Comparison of ENCODE assay signal across 14 cellular contexts in genomic region chr2:226906439-226906796, GRCh38.
DNase-seq lines count a peak whose midpoint lies in the region; ATAC-seq and TF ChIP-seq lines count a peak whose summit lies in the region.
"Had no signal": no experiment of that assay in that cellular context is flagged by ENCODE, and none has a peak within 500 bp of the region (broad histone marks: within the 10 kb centered on the region; RNA-seq: fewer than 3 reads in every experiment).

No MANE protein-coding gene starts in this region.

- WGBS in thymus: 18% methylated on average over 3 of the region's 3 CpGs

- intact Hi-C loops in natural killer cell (cut with micrococcal nuclease): no loop called here

- H3K27me3 ChIP-seq in thymus (ENCODE audit: control insufficient read depth, insufficient read depth): no peaks in the 10 kb centered on the region
- H3K27me3 ChIP-seq: adrenal gland had no signal

- no peaks in the 10 kb centered on the region for H3K9me3 Mint-ChIP-seq in natural killer cell
- no peaks in the 10 kb centered on the region for H3K9me3 Mint-ChIP-seq in natural killer cell treated with Interleukin-12 subunit alpha and Interleukin-12 subunit beta and Interleukin-15 and Interleukin-18, amount 100 ng/mL, for 72 hours

- TF ChIP-seq CTCF in natural killer cell (IDR thresholded peaks at IDR 0.05): no peak

- ATAC-seq in natural killer cell (peak; percentile 32 to 73 (median 47)), HG02763 (IDR thresholded peaks at IDR 0.05; ENCODE audit: unreplicated experiment) (peak; percentile 49), HG03565 (IDR thresholded peaks at IDR 0.05; ENCODE audit: unreplicated experiment) (peak; percentile 40)
- ATAC-seq in natural killer cell treated with Interleukin-12 subunit alpha and Interleukin-12 subunit beta and Interleukin-15 and Interleukin-18, amount 100 ng/mL, for 72 hours: no peak
- ATAC-seq: activated CD4-positive, CD25-positive, alpha-beta regulatory T cell treated with anti-CD3 and anti-CD28 coated beads, Interleukin-2, amount 50 U/mL, for 24 hours had no signal

- peak overlapping the region; percentile 37 for H3K4me3 ChIP-seq in thymus (ENCODE audit: low read length)
- H3K4me3 ChIP-seq: adrenal gland, left ventricle myocardium inferior had no signal

- H3K4me3 Mint-ChIP-seq in natural killer cell: peak overlapping the region; percentile 13
- H3K4me3 Mint-ChIP-seq in natural killer cell treated with Interleukin-12 subunit alpha and Interleukin-12 subunit beta and Interleukin-15 and Interleukin-18, amount 100 ng/mL, for 72 hours: no peak overlapping the region

- H3K27me3 Mint-ChIP-seq in natural killer cell (ENCODE audit: low read depth in 2 of 2): no peaks in the 10 kb centered on the region
- H3K27me3 Mint-ChIP-seq in natural killer cell treated with Interleukin-12 subunit alpha and Interleukin-12 subunit beta and Interleukin-15 and Interleukin-18, amount 100 ng/mL, for 72 hours: no peaks in the 10 kb centered on the region

- H3K4me1 ChIP-seq in thymus (ENCODE audit: control insufficient read depth, insufficient read depth, low read length): peaks cover 33% of the 10 kb centered on the region
- H3K4me1 ChIP-seq: left ventricle myocardium inferior had no signal

- H3K36me3 Mint-ChIP-seq in natural killer cell: no peaks in the 10 kb centered on the region
- H3K36me3 Mint-ChIP-seq in natural killer cell treated with Interleukin-12 subunit alpha and Interleukin-12 subunit beta and Interleukin-15 and Interleukin-18, amount 100 ng/mL, for 72 hours: no peaks in the 10 kb centered on the region

- H3K27ac ChIP-seq in thymus (ENCODE audit: low read depth): peak overlapping the region; percentile 95
- H3K27ac ChIP-seq: adrenal gland, KMS-11, left ventricle myocardium inferior had no signal

- H3K4me1 Mint-ChIP-seq in natural killer cell: peaks cover 30 to 39% of the 10 kb centered on the region in 2 donors
- peaks cover 34 to 47% of the 10 kb centered on the region in 2 donors for H3K4me1 Mint-ChIP-seq in natural killer cell treated with Interleukin-12 subunit alpha and Interleukin-12 subunit beta and Interleukin-15 and Interleukin-18, amount 100 ng/mL, for 72 hours (ENCODE audit: low read depth in 2 of 2)

- H3K9me3 ChIP-seq in thymus (ENCODE audit: control insufficient read depth): no peaks in the 10 kb centered on the region
- H3K9me3 ChIP-seq: adrenal gland, left ventricle myocardium inferior had no signal

- H3K27ac Mint-ChIP-seq in natural killer cell: peak overlapping the region in 1 of 2 donors; percentile 23
- no peak overlapping the region for H3K27ac Mint-ChIP-seq in natural killer cell treated with Interleukin-12 subunit alpha and Interleukin-12 subunit beta and Interleukin-15 and Interleukin-18, amount 100 ng/mL, for 72 hours

- no peak for DNase-seq in natural killer cell
- DNase-seq in natural killer cell treated with Interleukin-12 subunit alpha and Interleukin-12 subunit beta and Interleukin-15 and Interleukin-18, amount 100 ng/mL, for 72 hours (ENCODE audit: low spot score): no peak
- DNase-seq in islet precursor cell: no peak
- DNase-seq in GDM1 (lab: John Stamatoyannopoulos, UW): no peak
- DNase-seq in NCI-H1417 (lab: John Stamatoyannopoulos, UW): no peak
- DNase-seq: adrenal gland, erythroblast, GF-D8, left ventricle myocardium inferior had no signal

- H3K36me3 ChIP-seq in thymus (ENCODE audit: control insufficient read depth, insufficient read depth): no peaks in the 10 kb centered on the region
- H3K36me3 ChIP-seq: adrenal gland, left ventricle myocardium inferior had no signal

Comparison
In these comparisons a context has a peak if more than half of its experiments do, and no peak if none do; other contexts are left out.
1. ATAC-seq: peak in natural killer cell (3 of 3), HG02763 (single experiment) and HG03565 (single experiment); none in natural killer cell treated with Interleukin-12 subunit alpha and Interleukin-12 subunit beta and Interleukin-15 and Interleukin-18, amount 100 ng/mL, for 72 hours (0 of 2).